Comparison of ENCODE assay signal across 9 cellular contexts in the genomic region with DNA sequence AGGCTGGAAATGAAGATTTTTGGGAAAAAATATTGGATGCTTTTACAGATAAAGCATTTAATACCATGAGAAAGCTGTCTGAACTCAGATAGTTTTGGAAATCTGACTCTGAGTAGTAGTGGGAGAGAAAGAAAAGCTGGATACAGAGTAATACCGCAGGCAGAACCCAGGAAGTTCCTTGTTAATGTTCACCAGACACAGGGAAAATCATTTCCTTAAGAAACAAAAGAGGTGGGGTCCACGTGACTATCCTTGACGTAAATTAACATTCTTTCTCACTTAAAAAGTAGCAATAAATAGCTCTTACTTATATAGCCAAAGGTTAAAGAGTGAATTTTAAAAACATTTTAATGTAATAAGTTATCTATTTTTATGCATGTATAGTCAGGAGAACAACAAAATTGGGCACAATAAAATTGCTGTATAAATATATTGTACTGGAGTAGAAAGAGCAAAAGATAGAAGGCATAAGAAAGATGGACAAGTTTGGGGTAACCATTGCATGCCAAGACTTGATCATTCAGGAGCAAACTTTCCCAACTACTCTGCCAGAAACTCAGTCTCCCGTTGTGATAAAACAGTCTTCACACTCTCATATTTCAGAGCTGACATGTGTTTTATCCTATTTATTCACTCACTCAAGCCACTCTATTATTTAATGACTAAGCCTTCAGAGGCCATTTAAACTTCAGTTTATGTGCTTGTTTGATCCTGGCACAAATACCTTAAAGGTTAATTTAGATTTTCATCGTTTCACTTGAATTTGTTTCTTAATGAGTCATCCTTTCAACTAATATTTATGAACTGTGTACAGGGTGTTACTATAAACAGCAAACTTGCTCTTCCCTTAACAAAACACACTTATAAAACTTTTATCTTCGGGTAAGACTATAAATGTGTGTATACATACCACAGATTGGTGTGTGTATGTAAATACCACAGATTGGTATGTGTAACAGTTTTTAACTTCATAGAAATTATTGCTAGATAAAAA.
A peak's percentile ranks its signal among the peaks of the same experiment; 100 is the strongest.
DNase-seq lines count a peak whose midpoint lies in the region; ATAC-seq and TF ChIP-seq lines count a peak whose summit lies in the region.
"Had no signal": no experiment of that assay in that cellular context is flagged by ENCODE, and none has a peak within 500 bp of the region (broad histone marks: within the 10 kb centered on the region; RNA-seq: fewer than 3 reads in every experiment).

No MANE protein-coding gene starts in this region.

- no peak overlapping the region for H3K27ac Mint-ChIP-seq in activated CD4-positive, alpha-beta memory T cell treated with anti-CD3 and anti-CD28 coated beads, Interleukin-2, amount 10 ng/mL, durations not matched to agents 7 days and 5 days

- H3K4me1 ChIP-seq in subcutaneous abdominal adipose tissue (ENCODE audit: control insufficient read depth in 5 of 5, insufficient read depth in 5 of 5, low read length in 5 of 5), result peaks cover 0 to 53% (median 22%) of the 10 kb centered on the region in 5 donors
- H3K4me1 ChIP-seq: prostate gland had no signal

- peak; percentile 70 for DNase-seq in HFF-Myc (ENCODE audit: extremely low read depth, low read depth)
- DNase-seq in SW480 (ENCODE audit: low spot score), result peak; percentile 33
- peak; percentile 65 for DNase-seq in glomerular visceral epithelial cell (ENCODE audit: extremely low spot score)
- DNase-seq in activated CD4-positive, alpha-beta memory T cell treated with anti-CD3 and anti-CD28 coated beads, Interleukin-2, amount 10 ng/mL, durations not matched to agents 7 days and 5 days, result no peak
- DNase-seq in stimulated activated naive CD8-positive, alpha-beta T cell treated with anti-CD3 and anti-CD28 coated beads, Interleukin-15, Interleukin-2, amounts not matched to agents 100 U/mL and 50 U/mL, for 24 hours, result no peak
- no peak for DNase-seq in activated T-cell treated with anti-CD3 and anti-CD28 coated beads, Interleukin-2, amount 50 U/mL, for 4 hours
- DNase-seq: activated CD4-positive, alpha-beta T cell treated with anti-CD3 and anti-CD28 coated beads for 48 hours had no signal

- H3K9me3 ChIP-seq in subcutaneous abdominal adipose tissue (ENCODE audit: control insufficient read depth in 5 of 5, low read length in 5 of 5), result no peaks in the 10 kb centered on the region
- H3K9me3 ChIP-seq: prostate gland had no signal

- POLR2A ChIA-PET in activated CD4-positive, alpha-beta memory T cell treated with anti-CD3 and anti-CD28 coated beads, Interleukin-2, amount 10 ng/mL, durations not matched to agents 7 days and 5 days (lab: Charles Lee), result no interaction called here

- no peaks in the 10 kb centered on the region for H3K27me3 ChIP-seq in subcutaneous abdominal adipose tissue (ENCODE audit: control insufficient read depth in 5 of 5, insufficient read depth in 4 of 5, low read length in 5 of 5)

- no peak for TF ChIP-seq CTCF in HFF-Myc (IDR thresholded peaks at IDR 0.05; ENCODE audit: low read depth, low read length, missing control alignments)

- CTCF ChIA-PET in activated CD4-positive, alpha-beta memory T cell treated with anti-CD3 and anti-CD28 coated beads, Interleukin-2, amount 10 ng/mL, durations not matched to agents 7 days and 5 days (lab: Charles Lee), result no interaction called here

- H3K36me3 ChIP-seq in subcutaneous abdominal adipose tissue (ENCODE audit: control insufficient read depth in 5 of 5, insufficient read depth in 5 of 5, low read length in 5 of 5), result no peaks in the 10 kb centered on the region
- H3K36me3 ChIP-seq: prostate gland had no signal

- peak overlapping the region; percentile 84 for H3K27ac ChIP-seq in subcutaneous abdominal adipose tissue (ENCODE audit: low read depth, low read length)
- H3K27ac ChIP-seq: prostate gland had no signal

- no peaks in the 10 kb centered on the region for H3K4me1 Mint-ChIP-seq in activated CD4-positive, alpha-beta memory T cell treated with anti-CD3 and anti-CD28 coated beads, Interleukin-2, amount 10 ng/mL, durations not matched to agents 7 days and 5 days
- H3K4me1 Mint-ChIP-seq in activated T-cell treated with anti-CD3 and anti-CD28 coated beads, Interleukin-2, amount 50 U/mL, for 4 hours (ENCODE audit: low read depth), result no peaks in the 10 kb centered on the region

- no peaks in the 10 kb centered on the region for H3K27me3 Mint-ChIP-seq in activated CD4-positive, alpha-beta memory T cell treated with anti-CD3 and anti-CD28 coated beads, Interleukin-2, amount 10 ng/mL, durations not matched to agents 7 days and 5 days
- H3K27me3 Mint-ChIP-seq in activated T-cell treated with anti-CD3 and anti-CD28 coated beads, Interleukin-2, amount 50 U/mL, for 4 hours (ENCODE audit: low read depth), result no peaks in the 10 kb centered on the region

- no peaks in the 10 kb centered on the region for H3K9me3 Mint-ChIP-seq in activated CD4-positive, alpha-beta memory T cell treated with anti-CD3 and anti-CD28 coated beads, Interleukin-2, amount 10 ng/mL, durations not matched to agents 7 days and 5 days
- H3K9me3 Mint-ChIP-seq in activated T-cell treated with anti-CD3 and anti-CD28 coated beads, Interleukin-2, amount 50 U/mL, for 4 hours, result no peaks in the 10 kb centered on the region

- H3K36me3 Mint-ChIP-seq in activated CD4-positive, alpha-beta memory T cell treated with anti-CD3 and anti-CD28 coated beads, Interleukin-2, amount 10 ng/mL, durations not matched to agents 7 days and 5 days (ENCODE audit: low read depth), result no peaks in the 10 kb centered on the region
- no peaks in the 10 kb centered on the region for H3K36me3 Mint-ChIP-seq in activated T-cell treated with anti-CD3 and anti-CD28 coated beads, Interleukin-2, amount 50 U/mL, for 4 hours (ENCODE audit: insufficient read depth)

- H3K4me3 ChIP-seq in HFF-Myc (replicated peaks; ENCODE audit: low read depth, low read length), result no peak overlapping the region
- peak overlapping the region in 1 of 5 donors; percentile 7 for H3K4me3 ChIP-seq in subcutaneous abdominal adipose tissue (ENCODE audit: low read depth in 1 of 5, low read length in 5 of 5)
- H3K4me3 ChIP-seq: prostate gland had no signal

- H3K9ac ChIP-seq in subcutaneous abdominal adipose tissue (ENCODE audit: low read length in 5 of 5), result peak overlapping the region in 3 of 5 donors; percentile 24 to 52 (median 31)

- no peak for ATAC-seq in stimulated activated naive CD8-positive, alpha-beta T cell treated with anti-CD3 and anti-CD28 coated beads, Interleukin-15, Interleukin-2, amounts not matched to agents 100 U/mL and 50 U/mL, for 24 hours
- ATAC-seq in activated T-cell treated with anti-CD3 and anti-CD28 coated beads, Interleukin-2, amount 50 U/mL, for 4 hours, result no peak

- H3K4me3 Mint-ChIP-seq in activated CD4-positive, alpha-beta memory T cell treated with anti-CD3 and anti-CD28 coated beads, Interleukin-2, amount 10 ng/mL, durations not matched to agents 7 days and 5 days, result no peak overlapping the region
- no peak overlapping the region for H3K4me3 Mint-ChIP-seq in activated T-cell treated with anti-CD3 and anti-CD28 coated beads, Interleukin-2, amount 50 U/mL, for 4 hours

Comparison
In these comparisons a context has a peak if more than half of its experiments do, and no peak if none do; other contexts are left out.
1. DNase-seq: peak in HFF-Myc (single experiment), SW480 (single experiment) and glomerular visceral epithelial cell (single experiment); none in activated CD4-positive, alpha-beta memory T cell treated with anti-CD3 and anti-CD28 coated beads, Interleukin-2, amount 10 ng/mL, durations not matched to agents 7 days and 5 days (single experiment), stimulated activated naive CD8-positive, alpha-beta T cell treated with anti-CD3 and anti-CD28 coated beads, Interleukin-15, Interleukin-2, amounts not matched to agents 100 U/mL and 50 U/mL, for 24 hours (single experiment) and activated T-cell treated with anti-CD3 and anti-CD28 coated beads, Interleukin-2, amount 50 U/mL, for 4 hours (single experiment).